In genomic region chr9:6639622-6640021, GRCh38 we compare ENCODE assay signal across 26 cellular contexts. TPM values are rescaled to one million over a fixed set of nuclear protein-coding genes. Genes with fewer than 3 reads are reported as not detected.
DNase-seq lines count a peak whose midpoint lies in the region; ATAC-seq, FAIRE-seq and TF ChIP-seq lines count a peak whose summit lies in the region.
"Had no signal": no experiment of that assay in that cellular context is flagged by ENCODE, and none has a peak within 500 bp of the region (broad histone marks: within the 10 kb centered on the region; RNA-seq: fewer than 3 reads in every experiment).

No MANE protein-coding gene starts in this region.

- no peaks in the 10 kb centered on the region for H4K20me1 ChIP-seq in GM12878 (ENCODE audit: control insufficient read depth, insufficient read depth)

- SMC1A ChIA-PET in GM12878 (lab: Charles Lee; ENCODE audit: uncharacterized antibody, unreplicated experiment) = interaction anchor here (0.9 to 9.3 kb wide), 18 partner anchors 9 to 64 kb away, joined by 3 to 73 read pairs (median 5); no protein-coding TSS in a partner anchor

- H3K4me2 ChIP-seq in GM12878 (ENCODE audit: control insufficient read depth, insufficient read depth) = no peak overlapping the region; the same call in 1 of the 2 replicates

- peaks cover 17% of the 10 kb centered on the region for H3K79me2 ChIP-seq in GM12878 (ENCODE audit: control insufficient read depth, insufficient read depth, low read length)

- no peak for FAIRE-seq in GM12878 (lab: Jason Lieb, UNC)
- FAIRE-seq: A204.1, G401.6, GM12891, H54, K562 had no signal

- H3K4me3 ChIP-seq in GM12865 (ENCODE audit: low read depth, low read length) (no peak overlapping the region), GM12878 (peak overlapping the region; percentile 32; the same call in 1 of the 2 replicates), right lobe of liver (no peak overlapping the region)
- H3K4me3 ChIP-seq: BLaER1 treated with 17β-estradiol and CSF1 and Interleukin-3, amounts not matched to agents 10 nM and 100 nM; K562; SK-N-MC had no signal

- peaks cover 7% of the 10 kb centered on the region; the same call in 1 of the 2 replicates for H3K4me1 ChIP-seq in GM12878 (ENCODE audit: control insufficient read depth, insufficient read depth, low read length)
- peaks cover 0 to 52% (median 13%) of the 10 kb centered on the region in 4 donors for H3K4me1 ChIP-seq in right lobe of liver

- RAD21 ChIA-PET in GM12878 (lab: Charles Lee; ENCODE audit: unreplicated experiment) = interaction anchor here (0.7 to 6.4 kb wide), 4 partner anchors 9 to 61 kb away, joined by 3 to 59 read pairs (median 4); no protein-coding TSS in a partner anchor

- CTCF ChIA-PET in GM12878 (lab: Yijun Ruan, JAX) = interaction anchor here (0.9 to 5.5 kb wide), 8 partner anchors 11 to 55 kb away, joined by 3 to 37 read pairs (median 5); no protein-coding TSS in a partner anchor

- no peaks in the 10 kb centered on the region for H3K27me3 ChIP-seq in GM12878 (replicated peaks in 1 of 2; ENCODE audit: control insufficient read depth in 2 of 2, insufficient read depth in 2 of 2, low read length in 1 of 2)
- H3K27me3 ChIP-seq in right lobe of liver = no peaks in the 10 kb centered on the region

- H2AFZ ChIP-seq in GM12878 (ENCODE audit: control insufficient read depth, low read depth, low read length) = no peak overlapping the region

- TF ChIP-seq RAD21 in GM12878 (IDR thresholded peaks at IDR 0.05; ENCODE audit: insufficient read depth, low read depth, low read length) = no peak

- TF ChIP-seq POLR2A in GM12878 (IDR thresholded peaks at IDR 0.05; ENCODE audit: low read depth, low read length) (no peak), right lobe of liver (IDR thresholded peaks at IDR 0.05) (no peak)

- in situ Hi-C loops in GM12878 (cut with MboI) = no loop called here

- no peak overlapping the region for H3K9ac ChIP-seq in GM12878 (ENCODE audit: control insufficient read depth, insufficient read depth, low read length)
- H3K9ac ChIP-seq: BLaER1 treated with 17β-estradiol and CSF1 and Interleukin-3, amounts not matched to agents 10 nM and 100 nM had no signal

- H3K36me3 ChIP-seq in GM12878 (ENCODE audit: control insufficient read depth in 2 of 2, insufficient read depth in 2 of 2, low read length in 1 of 2) = peaks cover 0 to 4% of the 10 kb centered on the region in 2 experiments; a peak in 1 of 4 replicates
- H3K36me3 ChIP-seq in right lobe of liver = no peaks in the 10 kb centered on the region
- H3K36me3 ChIP-seq: BLaER1 treated with 17β-estradiol and CSF1 and Interleukin-3, amounts not matched to agents 10 nM and 100 nM had no signal

- TF ChIP-seq EP300 in GM12878 (IDR thresholded peaks at IDR 0.05; ENCODE audit: borderline replicate concordance in 1 of 2, control insufficient read depth in 1 of 2, low read depth in 2 of 2, low read length in 2 of 2) = no peak

- H3K9me3 ChIP-seq in GM12878 (replicated peaks; ENCODE audit: control insufficient read depth, insufficient read depth, low read length) (no peaks in the 10 kb centered on the region), right lobe of liver (no peaks in the 10 kb centered on the region)
- H3K9me3 ChIP-seq: BLaER1 treated with 17β-estradiol and CSF1 and Interleukin-3, amounts not matched to agents 10 nM and 100 nM had no signal

- peak; percentile 35 for DNase-seq in GM12865 (ENCODE audit: low read depth)
- DNase-seq in HT-29 (ENCODE audit: low spot score) = peak; percentile 1
- no peak for DNase-seq in GM12878 (ENCODE audit: low read depth, low spot score)
- no peak for DNase-seq in right lobe of liver
- DNase-seq in activated effector memory CD4-positive, alpha-beta T cell treated with anti-CD3 and anti-CD28 coated beads, Interleukin-2, amount 50 U/mL, for 16 hours = no peak
- DNase-seq in NCI-H226 = no peak
- no peak for DNase-seq in NCI-H510A treated with DMSO at 0.1 percent for 48 hours (lab: John Stamatoyannopoulos, UW)
- DNase-seq: CD4-positive, alpha-beta memory T cell; COR-L47; Kasumi-1; NCI-H1105 treated with DMSO at 0.1 percent for 48 hours; NCI-H1930; NCI-H2107; NCI-H446 treated with DMSO at 0.1 percent for 48 hours; NCI-H69; SHP77 treated with DMSO at 0.1 percent for 48 hours had no signal

- TF ChIP-seq CTCF in GM12865 (IDR thresholded peaks at IDR 0.05; ENCODE audit: insufficient read depth, low read depth, low read length, missing control alignments) (no peak), GM12878 (IDR thresholded peaks at IDR 0.05 in 2 of 3, conservative IDR thresholded peaks at IDR 0.05 in 1 of 3; ENCODE audit: control insufficient read depth in 2 of 3, extremely low read depth in 1 of 3, insufficient read depth in 1 of 3, low read depth in 3 of 3, low read length in 3 of 3) (no peak), right lobe of liver (IDR thresholded peaks at IDR 0.05) (no peak)

- intact Hi-C loops in GM12878 (cut with micrococcal nuclease; ENCODE audit: unreplicated experiment) = no loop called here
- intact Hi-C loops in right lobe of liver (cut with DNase I) = no loop called here

- WGBS in GM12878 (ENCODE audit: insufficient coverage, insufficient replicate concordance, low lambda C conversion rate, missing lambda C conversion rate) = 52% methylated on average over 3 of the region's 3 CpGs
- WGBS in right lobe of liver (ENCODE audit: insufficient coverage, low coverage, low lambda C conversion rate, missing lambda C conversion rate) = 16% methylated on average over 3 of the region's 3 CpGs

- H3K27ac ChIP-seq in GM12878 (ENCODE audit: control insufficient read depth, insufficient read depth) (no peak overlapping the region), right lobe of liver (peak overlapping the region; percentile 4 to 85 (median 38))
- H3K27ac ChIP-seq: BLaER1 treated with 17β-estradiol and CSF1 and Interleukin-3, amounts not matched to agents 10 nM and 100 nM; SK-N-MC had no signal

- POLR2A ChIA-PET in GM12878 (lab: Charles Lee) = interaction anchor here (0.6 to 2.0 kb wide), 7 partner anchors 9 to 76 kb away, joined by 3 to 6 read pairs (median 4); no protein-coding TSS in a partner anchor

- ATAC-seq in GM12878 (no peak), right lobe of liver (no peak), GM21737 (IDR thresholded peaks at IDR 0.05; ENCODE audit: unreplicated experiment) (no peak)
- ATAC-seq: K562, Panc1 had no signal

- no TSS peak for BruUV-seq in GM12878 (replicated peaks; lab: Mats Ljungman, UMichigan)

TF ChIP-seq in GM12878, 131 proteins besides CTCF, POLR2A, EP300 and RAD21 (continues in another document):
- TF ChIP-seq SMC3 (IDR thresholded peaks at IDR 0.05; ENCODE audit: borderline replicate concordance, low read length) = no peak
- no peak for TF ChIP-seq BCLAF1 (IDR thresholded peaks at IDR 0.05)
- no peak for TF ChIP-seq KLF5 (IDR thresholded peaks at IDR 0.05; ENCODE audit: partially characterized antibody)
- TF ChIP-seq ATF2 (IDR thresholded peaks at IDR 0.05; ENCODE audit: low read length) = no peak

RNA-seq across cellular contexts. Expression of gene GLDC, which starts 5.9 kb away (rescaled TPM):
- not detected in 2 replicates for total RNA-seq in HT-29 (2014; rRNA removed; shearing (Covaris generic))
- 105 and 125 TPM in 2 replicates for total RNA-seq in GM12878 (2013; cell fraction: nucleolus; rRNA removed)
- total RNA-seq in GM12878 (2014; rRNA removed) (124 and 125 TPM in 2 replicates), GM12878 (2014; rRNA removed; fragmentation: Illumina TruSeq; extraction: Trizol) (97.0 and 101 TPM in 2 replicates), GM12878 (2021) (117 and 119 TPM in 2 replicates), right lobe of liver (100 to 1,000 TPM in 1 of 6 experiments, 10 to 100 TPM in 5; 76.2 to 103 (median 89.3) TPM)
- polyA plus RNA-seq in GM12878 (2011; ENCODE audit: low read depth) = 49.3 TPM
- polyA plus RNA-seq in GM12878 (2011; rRNA removed) (165 and 166 TPM in 2 replicates), GM12878 (2014; fragmentation: Illumina TruSeq; extraction: Trizol) (150 and 156 TPM in 2 replicates), GM12878 (2014; fragmentation: Nextera tagmentation; extraction: Ambion mirVana) (100 to 1,000 TPM in 1 of 2 experiments, 10 to 100 TPM in 1; 88.2 to 112 TPM), GM12878 (2014; rRNA removed) (128 and 129 TPM in 2 replicates), GM12878 (2016; fragmentation: Nextera tagmentation; extraction: Ambion mirVana) (100 to 1,000 TPM in 1 of 2 experiments, 10 to 100 TPM in 1; 33.1 to 101 TPM)
- polyA plus RNA-seq in GM12878 (2011; cell fraction: cytosol; rRNA removed) = 96.2 and 109 TPM in 2 replicates
- polyA plus RNA-seq in GM12878 (2011; cell fraction: nucleus; rRNA removed) = 487 and 685 TPM in 2 replicates
- 38.4 and 38.7 TPM in 2 replicates for polyA plus RNA-seq in GM12878 (2012)
- polyA minus RNA-seq in GM12878 (2011; rRNA and poly(A)+ RNA removed) = 232 and 238 TPM in 2 replicates
- polyA minus RNA-seq in GM12878 (2011; cell fraction: cytosol; rRNA and poly(A)+ RNA removed) = 48.2 and 51.0 TPM in 2 replicates
- polyA minus RNA-seq in GM12878 (2011; cell fraction: nucleus; rRNA and poly(A)+ RNA removed) = 170 and 175 TPM in 2 replicates
- total RNA-seq: CD4-positive, alpha-beta memory T cell; OCI-LY7 had no signal

Comparison
In these comparisons a context has a peak if more than half of its experiments do, and no peak if none do; other contexts are left out.
1. DNase-seq: peak in GM12865 (single experiment) and HT-29 (single experiment); none in GM12878 (single experiment), right lobe of liver (0 of 3), activated effector memory CD4-positive, alpha-beta T cell treated with anti-CD3 and anti-CD28 coated beads, Interleukin-2, amount 50 U/mL, for 16 hours (single experiment), NCI-H226 (single experiment) and NCI-H510A treated with DMSO at 0.1 percent for 48 hours (single experiment).
2. RNA of gene GLDC, which starts 5.9 kb away (total RNA-seq): 97.0 to 125 TPM in GM12878 and 76.2 to 103 TPM in right lobe of liver; not detected in HT-29; every median in the first group is over 10 times any median in the second.